ENCODE assay signal across 9 cellular contexts in the genomic region with DNA sequence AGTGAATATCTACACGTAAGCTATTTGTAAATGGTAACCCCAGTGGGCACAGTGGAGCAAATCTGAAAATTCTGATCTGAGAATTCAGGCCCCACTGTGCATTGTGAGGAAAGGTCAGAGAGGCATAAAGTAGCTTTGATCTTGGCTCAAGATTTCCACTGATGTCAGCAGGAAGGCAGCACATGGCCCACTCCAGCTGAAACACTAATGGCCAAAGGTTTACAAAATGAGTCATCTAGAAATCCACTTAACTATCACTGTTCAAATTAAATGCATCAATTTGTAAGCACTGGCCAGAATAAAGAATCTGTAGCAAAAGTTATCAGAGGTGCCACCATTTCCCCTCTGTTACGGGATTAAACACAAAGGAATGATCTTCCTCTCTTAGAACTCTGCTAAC.
DNase-seq lines count a peak whose midpoint lies in the region; ATAC-seq lines count a peak whose summit lies in the region.
"Had no signal": no experiment of that assay in that cellular context is flagged by ENCODE, and none has a peak within 500 bp of the region (broad histone marks: within the 10 kb centered on the region; RNA-seq: fewer than 3 reads in every experiment).

No MANE protein-coding gene starts in this region.

- no peaks in the 10 kb centered on the region for H3K27me3 Mint-ChIP-seq in stimulated activated naive CD8-positive, alpha-beta T cell treated with anti-CD3 and anti-CD28 coated beads, Interleukin-15, amount 100 ng/mL, for 72 hours

- H3K9me3 Mint-ChIP-seq in stimulated activated naive CD8-positive, alpha-beta T cell treated with anti-CD3 and anti-CD28 coated beads, Interleukin-15, amount 100 ng/mL, for 72 hours = no peaks in the 10 kb centered on the region

- no peaks in the 10 kb centered on the region for H3K4me1 Mint-ChIP-seq in stimulated activated naive CD8-positive, alpha-beta T cell treated with anti-CD3 and anti-CD28 coated beads, Interleukin-15, amount 100 ng/mL, for 72 hours

- H3K4me3 Mint-ChIP-seq in stimulated activated naive CD8-positive, alpha-beta T cell treated with anti-CD3 and anti-CD28 coated beads, Interleukin-15, amount 100 ng/mL, for 72 hours = no peak overlapping the region

- in situ Hi-C loops in ACHN (cut with HindIII; ENCODE audit: low pct_ligation_motif_present, low pct_unique_long_range_greater_than_20kb, low sequenced_read_pairs) = no loop called here

- H3K27ac Mint-ChIP-seq in stimulated activated naive CD8-positive, alpha-beta T cell treated with anti-CD3 and anti-CD28 coated beads, Interleukin-15, amount 100 ng/mL, for 72 hours = no peak overlapping the region

- peak; percentile 40 for ATAC-seq in stimulated activated naive CD8-positive, alpha-beta T cell treated with anti-CD3 and anti-CD28 coated beads, Interleukin-15, Interleukin-2, amounts not matched to agents 100 U/mL and 50 U/mL, for 24 hours
- no peak for ATAC-seq in stimulated activated naive CD8-positive, alpha-beta T cell treated with anti-CD3 and anti-CD28 coated beads, Interleukin-15, amount 100 ng/mL, for 72 hours
- ATAC-seq in GM19023 (IDR thresholded peaks at IDR 0.05; ENCODE audit: unreplicated experiment) (no peak), GM18870 (IDR thresholded peaks at IDR 0.05; ENCODE audit: unreplicated experiment) (no peak)

- DNase-seq in stimulated activated naive CD8-positive, alpha-beta T cell treated with anti-CD3 and anti-CD28 coated beads, Interleukin-15, Interleukin-2, amounts not matched to agents 100 U/mL and 50 U/mL, for 24 hours = no peak
- no peak for DNase-seq in stimulated activated naive CD8-positive, alpha-beta T cell treated with anti-CD3 and anti-CD28 coated beads, Interleukin-15, amount 100 ng/mL, for 72 hours
- DNase-seq in amniotic stem cell (lab: John Stamatoyannopoulos, UW) = peak; percentile 48
- peak; percentile 70 for DNase-seq in kidney tubule cell (ENCODE audit: low spot score)
- DNase-seq in pons (ENCODE audit: low spot score) = no peak
- no peak for DNase-seq in ACHN
- DNase-seq: hypothalamus had no signal

Comparison
In these comparisons a context has a peak if more than half of its experiments do, and no peak if none do; other contexts are left out.
1. DNase-seq: peak in amniotic stem cell (single experiment) and kidney tubule cell (single experiment); none in stimulated activated naive CD8-positive, alpha-beta T cell treated with anti-CD3 and anti-CD28 coated beads, Interleukin-15, Interleukin-2, amounts not matched to agents 100 U/mL and 50 U/mL, for 24 hours (single experiment), stimulated activated naive CD8-positive, alpha-beta T cell treated with anti-CD3 and anti-CD28 coated beads, Interleukin-15, amount 100 ng/mL, for 72 hours (0 of 2), pons (single experiment) and ACHN (single experiment).